ENCODE assay signal across 13 cellular contexts in the genomic region with DNA sequence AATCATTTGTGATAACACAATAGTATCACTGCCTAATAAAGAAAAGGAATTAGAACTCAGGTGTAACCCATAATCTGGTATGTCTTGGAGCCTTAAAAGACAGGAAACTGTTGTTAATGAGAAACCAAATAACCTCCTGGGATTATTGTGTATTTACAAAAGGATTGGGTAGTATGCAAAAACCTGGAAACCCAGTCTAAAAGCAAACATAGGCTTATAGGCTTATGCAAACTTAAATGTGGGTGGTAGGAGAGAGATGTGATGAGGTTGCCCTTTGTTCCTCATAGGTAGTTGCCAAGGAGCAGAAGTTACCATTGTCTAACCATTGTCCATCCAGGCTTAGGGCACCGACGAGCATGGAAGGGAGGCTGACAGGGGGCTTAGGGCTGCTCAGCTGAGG.
"Had no signal": no experiment of that assay in that cellular context is flagged by ENCODE, and none has a peak within 500 bp of the region (broad histone marks: within the 10 kb centered on the region; RNA-seq: fewer than 3 reads in every experiment).

No MANE protein-coding gene starts in this region.

- ATAC-seq: psoas muscle; sciatic nerve; stimulated activated naive CD8-positive, alpha-beta T cell treated with anti-CD3 and anti-CD28 coated beads, Interleukin-15, amount 100 ng/mL, for 72 hours; upper lobe of right lung had no signal

- H3K27ac ChIP-seq: foreskin keratinocyte, psoas muscle, spleen, upper lobe of right lung had no signal

- DNase-seq: activated naive CD4-positive, alpha-beta T cell; anterior cingulate cortex; cerebellar nuclear complex; effector CD8-positive, alpha-beta T cell; glutamatergic neuron; kidney glomerular epithelial cell; nephron progenitor cell; psoas muscle; spleen; stimulated activated naive CD8-positive, alpha-beta T cell treated with anti-CD3 and anti-CD28 coated beads, Interleukin-15, amount 100 ng/mL, for 72 hours; upper lobe of right lung had no signal
